18 cellular contexts compared by ENCODE assay signal in the genomic region with DNA sequence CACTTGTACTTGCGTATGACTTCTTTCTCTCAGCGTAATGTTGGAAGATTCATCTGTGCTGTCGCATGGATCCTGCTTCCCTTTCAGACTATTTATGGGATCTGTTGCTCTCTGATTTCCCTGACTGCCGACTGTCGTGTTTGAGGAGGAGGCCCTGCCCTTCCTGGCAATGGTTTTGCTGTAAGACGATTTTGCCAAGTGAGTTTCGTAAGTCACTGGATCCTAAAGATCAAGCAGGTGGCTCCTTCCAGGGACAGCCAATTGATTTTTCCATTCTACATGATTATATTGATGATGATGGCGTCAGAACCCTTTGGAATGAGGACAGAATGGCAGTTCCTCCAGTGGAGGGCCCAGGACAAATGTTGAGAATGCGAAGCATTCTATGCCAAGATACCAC.
"Had no signal": no experiment of that assay in that cellular context is flagged by ENCODE, and none has a peak within 500 bp of the region (broad histone marks: within the 10 kb centered on the region; RNA-seq: fewer than 3 reads in every experiment).

No MANE protein-coding gene starts in this region.

- H3K4me3 ChIP-seq: esophagus muscularis mucosa, gastroesophageal sphincter, lung, psoas muscle, thoracic aorta, transverse colon had no signal

- H3K36me3 ChIP-seq: esophagus muscularis mucosa, gastroesophageal sphincter, thoracic aorta, transverse colon had no signal

- H3K9me3 ChIP-seq: esophagus muscularis mucosa, gastroesophageal sphincter, psoas muscle, thoracic aorta, transverse colon had no signal

- H3K27me3 ChIP-seq: esophagus muscularis mucosa, gastroesophageal sphincter, transverse colon had no signal

- DNase-seq: effector memory CD8-positive, alpha-beta T cell; glutamatergic neuron; hippocampal formation; islet precursor cell; mesenchymal stem cell; midbrain; psoas muscle; retina; small intestine; stimulated activated CD4-positive, alpha-beta T cell treated with anti-CD3 and anti-CD28 coated beads, Interleukin-12 subunit alpha, Interleukin-12 subunit beta, amount 100 ng/mL, for 4 hours; stimulated activated naive CD4-positive, alpha-beta T cell treated with Interleukin-2 at 50 U/mL for 16 hours; transverse colon had no signal

- ATAC-seq: effector memory CD8-positive, alpha-beta T cell; left lobe of liver had no signal

- H3K27ac ChIP-seq: epithelial cell of prostate, esophagus muscularis mucosa, gastroesophageal sphincter, psoas muscle, thoracic aorta, transverse colon had no signal

- H3K4me1 ChIP-seq: gastroesophageal sphincter, transverse colon had no signal
